ENCODE assay signal across 19 cellular contexts in genomic region chr3:195868866-195869412, GRCh38. TPM values are rescaled to one million over a fixed set of nuclear protein-coding genes. Genes with fewer than 3 reads are reported as not detected.
A peak's percentile ranks its signal among the peaks of the same experiment; 100 is the strongest.
DNase-seq lines count a peak whose midpoint lies in the region; ATAC-seq lines count a peak whose summit lies in the region.
"Had no signal": no experiment of that assay in that cellular context is flagged by ENCODE, and none has a peak within 500 bp of the region (broad histone marks: within the 10 kb centered on the region; RNA-seq: fewer than 3 reads in every experiment).

No MANE protein-coding gene starts in this region.

- DNase-seq in NCI-H446 treated with DMSO at 0.1 percent for 48 hours (lab: John Stamatoyannopoulos, UW) (peak; percentile 10), NCI-H446 (lab: John Stamatoyannopoulos, UW) (no peak), NT2/D1 (ENCODE audit: low read depth, low spot score) (no peak), sciatic nerve (ENCODE audit: low spot score) (peak; percentile 57), NCI-H2081 (lab: John Stamatoyannopoulos, UW) (no peak)
- no peak for DNase-seq in effector memory CD8-positive, alpha-beta T cell
- DNase-seq: Caco-2; CD4-positive, CD25-positive, alpha-beta regulatory T cell; GOT3; NCI-H1417; NCI-H187; PC-3 had no signal

- H3K36me3 Mint-ChIP-seq in effector memory CD8-positive, alpha-beta T cell (ENCODE audit: insufficient read depth): peaks cover 32% of the 10 kb centered on the region

- intact Hi-C loops in sciatic nerve (cut with DNase I): no loop called here

- H3K9ac ChIP-seq in NT2/D1 (ENCODE audit: insufficient read length, low read depth): peak overlapping the region; percentile 21

- H3K9me3 Mint-ChIP-seq in effector memory CD8-positive, alpha-beta T cell: no peaks in the 10 kb centered on the region
- H3K9me3 Mint-ChIP-seq: CD4-positive, CD25-positive, alpha-beta regulatory T cell had no signal

- H3K4me1 Mint-ChIP-seq in effector memory CD8-positive, alpha-beta T cell (ENCODE audit: low read depth in 2 of 2): no peaks in the 10 kb centered on the region
- H3K4me1 Mint-ChIP-seq: CD4-positive, CD25-positive, alpha-beta regulatory T cell had no signal

- no peak overlapping the region for H3K4me3 ChIP-seq in NT2/D1 (ENCODE audit: insufficient read length, low read depth)
- H3K4me3 ChIP-seq: SJSA1 had no signal

- H3K27ac Mint-ChIP-seq in effector memory CD8-positive, alpha-beta T cell: peak overlapping the region; percentile 71 to 75
- H3K27ac Mint-ChIP-seq: B cell had no signal

- no peaks in the 10 kb centered on the region for H3K27me3 ChIP-seq in NT2/D1 (ENCODE audit: insufficient read depth, insufficient read length)
- H3K27me3 ChIP-seq: SJSA1 had no signal

- no peak for ATAC-seq in effector memory CD8-positive, alpha-beta T cell (replicated peaks)
- no peak for ATAC-seq in sciatic nerve
- ATAC-seq in GM21515 (IDR thresholded peaks at IDR 0.05; ENCODE audit: unreplicated experiment): no peak
- ATAC-seq in GM18520 (IDR thresholded peaks at IDR 0.05; ENCODE audit: unreplicated experiment): no peak
- ATAC-seq: PC-3 had no signal

- H3K9me3 ChIP-seq in NT2/D1 (ENCODE audit: insufficient read depth, low read length): no peaks in the 10 kb centered on the region
- H3K9me3 ChIP-seq: Caco-2, SJSA1 had no signal

- H3K27me3 Mint-ChIP-seq in effector memory CD8-positive, alpha-beta T cell: no peaks in the 10 kb centered on the region
- H3K27me3 Mint-ChIP-seq: B cell; CD4-positive, CD25-positive, alpha-beta regulatory T cell had no signal

- no peak overlapping the region for H3K4me3 Mint-ChIP-seq in effector memory CD8-positive, alpha-beta T cell
- H3K4me3 Mint-ChIP-seq: B cell; CD4-positive, CD25-positive, alpha-beta regulatory T cell had no signal

- no peaks in the 10 kb centered on the region for H3K4me1 ChIP-seq in NT2/D1 (ENCODE audit: insufficient read depth, insufficient read length)
- H3K4me1 ChIP-seq: Caco-2, SJSA1 had no signal

- H3K36me3 ChIP-seq in NT2/D1 (ENCODE audit: insufficient read depth, insufficient read length, low read length): peaks cover 81% of the 10 kb centered on the region
- H3K36me3 ChIP-seq: SJSA1 had no signal

RNA-seq across cellular contexts. Expression of gene TNK2, which starts 39.4 kb away (rescaled TPM):
- total RNA-seq in sciatic nerve: 72.0 TPM

RNA-seq across cellular contexts. Expression of gene MUC4, which starts 57.2 kb away (rescaled TPM):
- total RNA-seq in sciatic nerve: 0.31 TPM
- total RNA-seq: A172; CD4-positive, CD25-positive, alpha-beta regulatory T cell; LHCN-M2; NCI-H460; PC-3; SJSA1 had no signal

Comparison
In these comparisons a context has a peak if more than half of its experiments do, and no peak if none do; other contexts are left out.
1. DNase-seq: peak in NCI-H446 treated with DMSO at 0.1 percent for 48 hours (single experiment) and sciatic nerve (single experiment); none in NCI-H446 (0 of 2), NT2/D1 (single experiment), effector memory CD8-positive, alpha-beta T cell (0 of 3) and NCI-H2081 (0 of 2).